Comparison of ENCODE assay signal across 26 cellular contexts in the genomic region with DNA sequence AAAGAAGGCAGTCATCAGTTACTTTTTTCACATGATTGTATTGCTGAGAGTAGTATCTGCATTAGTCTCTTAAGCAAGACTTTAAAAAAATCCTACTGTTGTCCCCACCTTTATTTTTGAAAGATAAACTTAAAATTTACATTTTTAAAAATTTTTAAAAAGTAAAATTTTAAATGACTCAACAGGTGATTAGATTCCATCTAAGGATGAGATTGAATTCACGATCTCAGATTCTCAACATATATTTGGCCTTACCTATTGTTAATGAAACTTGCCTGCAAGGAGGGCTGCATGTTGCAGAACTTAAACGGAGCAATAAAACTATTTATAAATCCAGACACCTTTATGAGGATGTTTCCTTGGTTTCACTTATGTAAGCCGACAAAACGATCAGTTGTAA.
"Had no signal": no experiment of that assay in that cellular context is flagged by ENCODE, and none has a peak within 500 bp of the region (broad histone marks: within the 10 kb centered on the region; RNA-seq: fewer than 3 reads in every experiment).

No MANE protein-coding gene starts in this region.

- H3K27ac ChIP-seq: ascending aorta, body of pancreas, PC-9, SK-N-MC had no signal

- DNase-seq: activated CD4-positive, alpha-beta T cell treated with anti-CD3 and anti-CD28 coated beads for 48 hours; activated CD4-positive, alpha-beta T cell treated with anti-CD3 and anti-CD28 coated beads, Interleukin-2, amount 50 U/mL, for 4 hours; activated CD4-positive, CD25-positive, alpha-beta regulatory T cell treated with anti-CD3 and anti-CD28 coated beads, Interleukin-2, amount 50 U/mL, for 72 hours; activated CD8-positive, alpha-beta memory T cell treated with anti-CD3 and anti-CD28 coated beads, Interleukin-2, amount 50 U/mL, for 48 hours; activated CD8-positive, alpha-beta T cell treated with anti-CD3 and anti-CD28 coated beads, Interleukin-2, amount 10 ng/mL, durations not matched to agents 7 days and 5 days; activated effector memory CD4-positive, alpha-beta T cell treated with Interleukin-2 at 50 U/mL for 16 hours; activated naive CD4-positive, alpha-beta T cell; activated T-cell treated with anti-CD3 and anti-CD28 coated beads, Interleukin-2, amount 50 U/mL, for 1 hour; body of pancreas; MG63; MV-4-11; NCI-H1417 treated with DMSO at 0.1 percent for 48 hours; NCI-H1694 treated with DMSO at 0.1 percent for 48 hours; NCI-H345; NCI-H69; NK-92 treated with Interleukin-12 subunit alpha and Interleukin-12 subunit beta, amount 100 ng/mL, for 24 hours; PC-9; T-cell; T-helper 2 cell; T1000 had no signal

- H3K36me3 ChIP-seq: ascending aorta, MG63 had no signal

- H3K9me3 ChIP-seq: ascending aorta, body of pancreas, MG63 had no signal

- H3K27ac Mint-ChIP-seq: activated CD8-positive, alpha-beta T cell treated with anti-CD3 and anti-CD28 coated beads, Interleukin-2, amount 10 ng/mL, durations not matched to agents 7 days and 5 days; activated naive CD4-positive, alpha-beta T cell treated with anti-CD3 and anti-CD28 coated beads, Interleukin-2, amount 50 U/mL, for 24 hours; activated T-helper 1 cell treated with anti-CD3 and anti-CD28 coated beads, Interleukin-12 subunit alpha, Interleukin-12 subunit beta, Interleukin-2, Interleukin-4 antibody, amounts not matched to agents 30 ng/mL and 10 ng/mL and 1 ng/mL, durations not matched to agents 14 hours and 24 hours and 36 hours; T-cell had no signal

- H3K27me3 ChIP-seq: ascending aorta, body of pancreas, MG63 had no signal

- FAIRE-seq: bronchial epithelial cell had no signal

- H3K4me3 Mint-ChIP-seq: activated CD8-positive, alpha-beta T cell treated with anti-CD3 and anti-CD28 coated beads, Interleukin-2, amount 10 ng/mL, durations not matched to agents 7 days and 5 days; activated naive CD4-positive, alpha-beta T cell treated with anti-CD3 and anti-CD28 coated beads, Interleukin-2, amount 50 U/mL, for 24 hours; activated T-helper 1 cell treated with anti-CD3 and anti-CD28 coated beads, Interleukin-12 subunit alpha, Interleukin-12 subunit beta, Interleukin-2, Interleukin-4 antibody, amounts not matched to agents 30 ng/mL and 10 ng/mL and 1 ng/mL, durations not matched to agents 14 hours and 24 hours and 36 hours; central memory CD8-positive, alpha-beta T cell; T-cell had no signal

- H3K27me3 Mint-ChIP-seq: activated naive CD4-positive, alpha-beta T cell treated with anti-CD3 and anti-CD28 coated beads, Interleukin-2, amount 50 U/mL, for 24 hours; central memory CD8-positive, alpha-beta T cell; T-cell had no signal

- H3K4me3 ChIP-seq: ascending aorta, body of pancreas, MG63, PC-9, SK-N-MC had no signal

- H3K9me3 Mint-ChIP-seq: activated naive CD4-positive, alpha-beta T cell treated with anti-CD3 and anti-CD28 coated beads, Interleukin-2, amount 50 U/mL, for 24 hours; activated T-helper 1 cell treated with anti-CD3 and anti-CD28 coated beads, Interleukin-12 subunit alpha, Interleukin-12 subunit beta, Interleukin-2, Interleukin-4 antibody, amounts not matched to agents 30 ng/mL and 10 ng/mL and 1 ng/mL, durations not matched to agents 14 hours and 24 hours and 36 hours; central memory CD8-positive, alpha-beta T cell; T-cell had no signal

- H3K4me1 ChIP-seq: ascending aorta, body of pancreas had no signal

- ATAC-seq: activated CD8-positive, alpha-beta T cell treated with anti-CD3 and anti-CD28 coated beads, Interleukin-2, amount 10 ng/mL, durations not matched to agents 7 days and 5 days; body of pancreas; T-cell had no signal
